In the genomic region with DNA sequence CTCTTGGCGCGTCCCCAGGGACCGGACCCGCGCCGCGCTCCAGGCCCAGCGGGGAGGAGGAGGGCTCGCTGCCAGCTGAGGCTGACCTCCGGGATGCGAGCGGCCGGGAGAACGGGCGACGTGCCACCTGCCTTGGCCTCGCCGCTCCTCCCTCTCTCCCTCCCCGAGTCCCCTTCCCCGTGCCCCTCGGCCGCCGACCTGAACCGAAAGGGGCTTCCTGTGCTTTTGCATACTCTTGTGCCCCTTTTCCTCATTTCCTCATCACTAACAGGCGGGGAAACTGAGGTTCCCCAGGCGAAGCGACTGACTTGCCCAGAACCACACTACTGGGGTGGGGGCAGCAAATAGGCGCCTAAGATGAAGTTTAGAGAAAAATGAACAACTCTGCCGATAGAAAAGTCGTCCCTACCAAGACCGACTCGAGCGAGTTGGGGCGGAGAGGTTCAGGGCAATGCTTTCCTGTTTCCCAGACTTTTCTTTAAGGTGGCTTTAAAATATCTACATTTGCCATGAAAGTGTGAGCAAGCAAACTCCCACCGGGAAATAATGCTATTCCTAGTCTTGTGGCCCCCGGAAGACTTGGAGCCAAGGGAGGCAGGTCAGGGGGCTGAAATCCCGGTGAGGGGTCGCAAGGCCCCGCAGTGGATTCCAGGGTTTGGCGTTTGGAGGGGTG, we compare ENCODE assay signal across 8 cellular contexts. TPM values are rescaled to one million over a fixed set of nuclear protein-coding genes. Genes with fewer than 3 reads are reported as not detected.
DNase-seq lines count a peak whose midpoint lies in the region; ATAC-seq and TF ChIP-seq lines count a peak whose summit lies in the region.

No MANE protein-coding gene starts in this region.

- peak in 1 of 4 donors; percentile 73 for TF ChIP-seq POLR2A in upper lobe of left lung (IDR thresholded peaks at IDR 0.05)

- no peaks in the 10 kb centered on the region for H3K27me3 Mint-ChIP-seq in activated CD4-positive, alpha-beta T cell treated with anti-CD3 and anti-CD28 coated beads for 36 hours

- CTCF ChIA-PET in activated CD4-positive, alpha-beta T cell treated with anti-CD3 and anti-CD28 coated beads for 36 hours (lab: Charles Lee): interaction anchor here (0.6 to 4.3 kb wide), 9 partner anchors 10 to 212 kb away, joined by 3 to 16 read pairs (median 4); a partner anchor contains a TSS
- CTCF ChIA-PET in OCI-LY7 (lab: Charles Lee; ENCODE audit: unreplicated experiment): interaction anchor here (0.6 to 1.8 kb wide), 5 partner anchors 57 to 286 kb away, joined by 3 to 6 read pairs (median 4); a partner anchor contains a TSS

- H3K4me1 ChIP-seq in OCI-LY7 (ENCODE audit: insufficient read depth, low read length, poor library complexity, severe bottlenecking) (peaks cover 27% of the 10 kb centered on the region), lung (ENCODE audit: control insufficient read depth in 2 of 2, insufficient read depth in 2 of 2, low read length in 2 of 2) (peaks cover 0 to 20% of the 10 kb centered on the region in 2 donors), upper lobe of left lung (peaks cover 43 to 66% (median 47%) of the 10 kb centered on the region in 4 donors)

- peak; percentile 4 for ATAC-seq in activated CD4-positive, alpha-beta T cell treated with anti-CD3 and anti-CD28 coated beads for 36 hours
- ATAC-seq in lung (ENCODE audit: insufficient read depth, low FRiP score) (no peak), upper lobe of left lung (ENCODE audit: low FRiP score in 2 of 2) (no peak), HG02623 (IDR thresholded peaks at IDR 0.05; ENCODE audit: unreplicated experiment) (no peak)

- H3K36me3 ChIP-seq in OCI-LY7 (ENCODE audit: insufficient read depth, low read length) (peaks cover 10% of the 10 kb centered on the region), lung (ENCODE audit: control insufficient read depth in 2 of 2, insufficient read depth in 2 of 2, low read length in 2 of 2) (peaks cover 17 to 21% of the 10 kb centered on the region in 2 donors), upper lobe of left lung (peaks cover 20 to 36% (median 26%) of the 10 kb centered on the region in 4 donors)

- peak overlapping the region; percentile 82 for H3K4me3 Mint-ChIP-seq in activated CD4-positive, alpha-beta T cell treated with anti-CD3 and anti-CD28 coated beads for 36 hours

- no peaks in the 10 kb centered on the region for H3K9me2 ChIP-seq in OCI-LY7 (ENCODE audit: insufficient read depth, low read length)

- H3K27me3 ChIP-seq in lung (ENCODE audit: control insufficient read depth, insufficient read depth): no peaks in the 10 kb centered on the region
- H3K27me3 ChIP-seq in upper lobe of left lung: no peaks in the 10 kb centered on the region

- H3K4me2 ChIP-seq in OCI-LY7 (ENCODE audit: low read length): peak overlapping the region; percentile 91

- H2AFZ ChIP-seq in OCI-LY7 (ENCODE audit: low read length): peak overlapping the region; percentile 88

- WGBS in lung, 2 donors: 0% methylated on average over 26 to 40 of the region's 40 CpGs
- WGBS in upper lobe of left lung, 2 donors: 2 to 3% methylated on average over 15 to 27 of the region's 40 CpGs

- intact Hi-C loops in activated CD4-positive, alpha-beta T cell treated with anti-CD3 and anti-CD28 coated beads for 36 hours (cut with DNase I, micrococcal nuclease): loop anchor here (1.0 to 10.0 kb wide), 13 partner anchors 36 to 1384 kb away; a partner anchor contains a TSS
- intact Hi-C loops in OCI-LY7 (cut with micrococcal nuclease; ENCODE audit: unreplicated experiment): loop anchor here (1.0 to 5.0 kb wide), 5 partner anchors 57 to 286 kb away; a partner anchor contains a TSS

- peak overlapping the region; percentile 97 for H3K27ac Mint-ChIP-seq in activated CD4-positive, alpha-beta T cell treated with anti-CD3 and anti-CD28 coated beads for 36 hours

- POLR2A ChIA-PET in activated CD4-positive, alpha-beta T cell treated with anti-CD3 and anti-CD28 coated beads for 36 hours (lab: Charles Lee): interaction anchor here (0.6 to 3.1 kb wide), 5 partner anchors 10 to 71 kb away, joined by 3 to 19 read pairs (median 4); no protein-coding TSS in a partner anchor
- POLR2A ChIA-PET in OCI-LY7 (lab: Charles Lee): interaction anchor here (0.5 to 2.5 kb wide), 6 partner anchors 32 to 764 kb away, joined by 3 to 6 read pairs (median 3); no protein-coding TSS in a partner anchor

- peak in 1 of 4 donors; percentile 1 for TF ChIP-seq EP300 in upper lobe of left lung (IDR thresholded peaks at IDR 0.05)

- H3K79me2 ChIP-seq in OCI-LY7 (ENCODE audit: insufficient read depth, low read depth, low read length): no peaks in the 10 kb centered on the region

- BruUV-seq in OCI-LY7 (replicated peaks; lab: Mats Ljungman, UMichigan): TSS peak; percentile 93

- TF ChIP-seq CTCF in OCI-LY7 (conservative IDR thresholded peaks at IDR 0.05; ENCODE audit: low read length) (no peak), lung (IDR thresholded peaks at IDR 0.05; ENCODE audit: control extremely low read depth, extremely low read depth) (no peak), upper lobe of left lung (IDR thresholded peaks at IDR 0.05) (no peak)

- H3K4me1 Mint-ChIP-seq in activated CD4-positive, alpha-beta T cell treated with anti-CD3 and anti-CD28 coated beads for 36 hours: peaks cover 64% of the 10 kb centered on the region

- H3K4me3 ChIP-seq in OCI-LY7 (ENCODE audit: low read depth, low read length, poor library complexity, severe bottlenecking) (peak overlapping the region; percentile 82), lung (peak overlapping the region; percentile 32), upper lobe of left lung (peak overlapping the region; percentile 48 to 78 (median 69))

- H3K9me3 ChIP-seq in OCI-LY7 (ENCODE audit: low read length) (no peaks in the 10 kb centered on the region), lung (ENCODE audit: control insufficient read depth in 2 of 2, insufficient read depth in 1 of 2, low read length in 1 of 2) (peaks cover 0 to 2% of the 10 kb centered on the region in 2 donors), upper lobe of left lung (no peaks in the 10 kb centered on the region)

- DNase-seq in activated CD4-positive, alpha-beta T cell treated with anti-CD3 and anti-CD28 coated beads for 36 hours: no peak
- no peak for DNase-seq in activated CD4-positive, alpha-beta T cell treated with anti-CD3 and anti-CD28 coated beads, Interleukin-2, amount 50 U/mL, for 48 hours
- DNase-seq in OCI-LY7 (ENCODE audit: low spot score) (no peak), caudate nucleus (lab: John Stamatoyannopoulos, UW) (peak in 19 of 61 donors; percentile 38 to 84 (median 70)), lung (ENCODE audit: low spot score) (no peak), upper lobe of left lung (no peak), CD1c-positive myeloid dendritic cell (ENCODE audit: extremely low spot score) (no peak)

- peaks cover 10% of the 10 kb centered on the region; the same call in 1 of the 2 replicates for H4K20me1 ChIP-seq in OCI-LY7 (ENCODE audit: insufficient read depth, low read length)

- H3K27ac ChIP-seq in OCI-LY7 (ENCODE audit: low read depth, low read length, poor library complexity, severe bottlenecking) (peak overlapping the region; percentile 44), caudate nucleus (ENCODE audit: low read depth, low read length) (peak overlapping the region; percentile 99), lung (ENCODE audit: low read depth in 1 of 2, low read length in 1 of 2) (peak overlapping the region; percentile 98 to 100), upper lobe of left lung (peak overlapping the region; percentile 99 to 100 (median 99))

- no peaks in the 10 kb centered on the region for H3K9me3 Mint-ChIP-seq in activated CD4-positive, alpha-beta T cell treated with anti-CD3 and anti-CD28 coated beads for 36 hours (ENCODE audit: low read depth)

- peaks cover 23% of the 10 kb centered on the region for H3K36me3 Mint-ChIP-seq in activated CD4-positive, alpha-beta T cell treated with anti-CD3 and anti-CD28 coated beads for 36 hours (ENCODE audit: low read depth)

RNA-seq across cellular contexts. Expression of a gene that starts 0.6 kb away (rescaled TPM):
- 1 to 10 TPM; 6.7 to 7.4 TPM for total RNA-seq in activated CD4-positive, alpha-beta T cell treated with anti-CD3 and anti-CD28 coated beads for 36 hours
- 5.3 and 7.0 TPM in 2 replicates for total RNA-seq in OCI-LY7 (2014; rRNA removed; shearing (Covaris generic))
- total RNA-seq in OCI-LY7 (2022) (4.5 and 5.3 TPM in 2 replicates), lung (100 to 1,000 TPM; 310 to 377 TPM), upper lobe of left lung (1,000 to 10,000 TPM in 3 of 6 donors, 100 to 1,000 TPM in 3; 568 to 1,492 (median 904) TPM)
- polyA plus RNA-seq in lung: 1,000 to 10,000 TPM in 1 of 2 donors, 100 to 1,000 TPM in 1; 138 to 1,153 TPM

Comparison
In these comparisons a context has a peak if more than half of its experiments do, and no peak if none do; other contexts are left out.
1. H3K27ac ChIP-seq: peak in every context shown above with its lines; median percentile 99 in caudate nucleus; 99 in lung; 99 in upper lobe of left lung; 44 in OCI-LY7.
2. H3K4me3 ChIP-seq: peak in every context shown above with its lines; median percentile 82 in OCI-LY7; 69 in upper lobe of left lung; 32 in lung.
3. RNA of a gene that starts 0.6 kb away (total RNA-seq): 568 to 1,492 TPM in upper lobe of left lung and 310 to 377 TPM in lung; 6.7 to 7.4 TPM in activated CD4-positive, alpha-beta T cell treated with anti-CD3 and anti-CD28 coated beads for 36 hours and 4.5 to 7.0 TPM in OCI-LY7; every median in the first group is over 10 times any median in the second.